22 cellular contexts compared by ENCODE assay signal in the genomic region with DNA sequence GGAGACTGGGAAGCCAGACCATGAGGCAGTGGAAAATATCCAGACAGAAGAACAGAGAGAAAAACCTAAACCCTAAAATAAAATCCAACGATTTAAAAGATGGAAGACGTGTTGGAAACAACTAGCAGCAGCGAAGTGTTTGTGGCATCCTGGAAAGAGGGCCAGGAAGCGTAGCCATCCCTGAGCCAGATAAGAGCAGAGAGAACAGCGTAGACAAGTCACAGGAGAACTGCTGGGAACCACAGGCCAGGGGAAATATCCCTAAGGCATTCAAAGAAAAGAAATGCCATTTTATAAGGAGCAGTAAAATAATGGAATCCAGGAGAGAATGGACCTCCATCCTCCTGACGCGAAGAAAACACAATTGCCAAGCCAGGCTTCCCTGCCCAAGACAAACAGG. TPM values are rescaled to one million over a fixed set of nuclear protein-coding genes. Genes with fewer than 3 reads are reported as not detected.
DNase-seq lines count a peak whose midpoint lies in the region; ATAC-seq and TF ChIP-seq lines count a peak whose summit lies in the region.
"Had no signal": no experiment of that assay in that cellular context is flagged by ENCODE, and none has a peak within 500 bp of the region (broad histone marks: within the 10 kb centered on the region; RNA-seq: fewer than 3 reads in every experiment).

No MANE protein-coding gene starts in this region.

- H3K23ac ChIP-seq in neuronal stem cell (ENCODE audit: low read depth, low read length, poor library complexity): no peak overlapping the region

- peaks cover 75% of the 10 kb centered on the region for H3K27me3 ChIP-seq in adipocyte (replicated peaks; ENCODE audit: control insufficient read depth, insufficient read depth, low read length)
- peaks cover 51% of the 10 kb centered on the region for H3K27me3 ChIP-seq in left ventricle myocardium inferior (ENCODE audit: low read depth)
- H3K27me3 ChIP-seq in neuronal stem cell (ENCODE audit: control insufficient read depth in 3 of 3, insufficient read depth in 3 of 3, low read depth in 1 of 3, low read length in 3 of 3): peaks cover 0 to 2% (median 0%) of the 10 kb centered on the region in 3 experiments

- no peaks in the 10 kb centered on the region for H3K79me1 ChIP-seq in neuronal stem cell (ENCODE audit: low read depth, low read length)

- no peak for TF ChIP-seq CTCF in left ventricle myocardium inferior (IDR thresholded peaks at IDR 0.05; ENCODE audit: borderline replicate concordance)

- H3K9me3 ChIP-seq in adipocyte (ENCODE audit: control insufficient read depth, low read length): peaks cover 14% of the 10 kb centered on the region
- H3K9me3 ChIP-seq in left ventricle myocardium inferior (replicated peaks): peaks cover 7% of the 10 kb centered on the region
- peaks cover 0 to 6% of the 10 kb centered on the region in 2 donors for H3K9me3 ChIP-seq in neuronal stem cell (replicated peaks in 1 of 2; ENCODE audit: control insufficient read depth in 2 of 2, insufficient read depth in 1 of 2, low read depth in 1 of 2, low read length in 2 of 2)
- H3K9me3 ChIP-seq: prostate gland had no signal

- CTCF ChIA-PET in activated CD4-positive, alpha-beta T cell treated with anti-CD3 and anti-CD28 coated beads for 36 hours (lab: Charles Lee): interaction anchor here (1.2 kb wide), 1 partner anchor 17 kb away, joined by 3 read pairs; no protein-coding TSS in a partner anchor

- no peaks in the 10 kb centered on the region for H3K36me3 Mint-ChIP-seq in activated CD4-positive, alpha-beta T cell treated with anti-CD3 and anti-CD28 coated beads, Interleukin-2, amount 10 ng/mL, durations not matched to agents 24 days and 14 days (ENCODE audit: low read depth)
- H3K36me3 Mint-ChIP-seq in activated CD4-positive, alpha-beta T cell treated with anti-CD3 and anti-CD28 coated beads for 36 hours (ENCODE audit: low read depth): no peaks in the 10 kb centered on the region
- H3K36me3 Mint-ChIP-seq in activated T-helper 2 cell treated with anti-CD3 and anti-CD28 coated beads, Interferon-gamma antibody, Interleukin-2, Interleukin-4, amounts not matched to agents 10 μg/mL and 5 μg/mL and 100 μg/mL, durations not matched to agents 14 hours and 24 hours and 36 hours (ENCODE audit: low read depth): peaks cover 59% of the 10 kb centered on the region
- H3K36me3 Mint-ChIP-seq: activated CD4-positive, alpha-beta memory T cell treated with anti-CD3 and anti-CD28 coated beads for 36 hours had no signal

- no peak overlapping the region for H3K4ac ChIP-seq in neuronal stem cell (ENCODE audit: low read length)

- H3K9me3 Mint-ChIP-seq in activated CD4-positive, alpha-beta T cell treated with anti-CD3 and anti-CD28 coated beads, Interleukin-2, amount 10 ng/mL, durations not matched to agents 24 days and 14 days: peaks cover 5% of the 10 kb centered on the region
- no peaks in the 10 kb centered on the region for H3K9me3 Mint-ChIP-seq in activated CD4-positive, alpha-beta T cell treated with anti-CD3 and anti-CD28 coated beads for 36 hours (ENCODE audit: low read depth)
- H3K9me3 Mint-ChIP-seq in activated T-helper 2 cell treated with anti-CD3 and anti-CD28 coated beads, Interferon-gamma antibody, Interleukin-2, Interleukin-4, amounts not matched to agents 10 μg/mL and 5 μg/mL and 100 μg/mL, durations not matched to agents 14 hours and 24 hours and 36 hours: peaks cover 49% of the 10 kb centered on the region
- H3K9me3 Mint-ChIP-seq: activated CD4-positive, alpha-beta memory T cell treated with anti-CD3 and anti-CD28 coated beads for 36 hours had no signal

- intact Hi-C loops in activated CD4-positive, alpha-beta T cell treated with anti-CD3 and anti-CD28 coated beads, Interleukin-2, amount 10 ng/mL, durations not matched to agents 24 days and 14 days (cut with micrococcal nuclease): no loop called here
- intact Hi-C loops in activated CD4-positive, alpha-beta T cell treated with anti-CD3 and anti-CD28 coated beads for 36 hours (cut with DNase I, micrococcal nuclease): no loop called here
- intact Hi-C loops in left ventricle myocardium inferior (cut with micrococcal nuclease): no loop called here
- intact Hi-C loops in activated T-helper 2 cell treated with anti-CD3 and anti-CD28 coated beads, Interferon-gamma antibody, Interleukin-2, Interleukin-4, amounts not matched to agents 10 μg/mL and 5 μg/mL and 100 μg/mL, durations not matched to agents 14 hours and 24 hours and 36 hours (cut with micrococcal nuclease): no loop called here

- H3K27ac Mint-ChIP-seq in activated CD4-positive, alpha-beta T cell treated with anti-CD3 and anti-CD28 coated beads, Interleukin-2, amount 10 ng/mL, durations not matched to agents 24 days and 14 days: no peak overlapping the region
- H3K27ac Mint-ChIP-seq in activated CD4-positive, alpha-beta T cell treated with anti-CD3 and anti-CD28 coated beads for 36 hours: no peak overlapping the region
- no peak overlapping the region for H3K27ac Mint-ChIP-seq in activated T-helper 2 cell treated with anti-CD3 and anti-CD28 coated beads, Interferon-gamma antibody, Interleukin-2, Interleukin-4, amounts not matched to agents 10 μg/mL and 5 μg/mL and 100 μg/mL, durations not matched to agents 14 hours and 24 hours and 36 hours
- H3K27ac Mint-ChIP-seq: activated CD4-positive, alpha-beta memory T cell treated with anti-CD3 and anti-CD28 coated beads for 36 hours; B cell had no signal

- peaks cover 55% of the 10 kb centered on the region for H3K27me3 Mint-ChIP-seq in activated CD4-positive, alpha-beta T cell treated with anti-CD3 and anti-CD28 coated beads, Interleukin-2, amount 10 ng/mL, durations not matched to agents 24 days and 14 days
- peaks cover 50% of the 10 kb centered on the region for H3K27me3 Mint-ChIP-seq in activated CD4-positive, alpha-beta T cell treated with anti-CD3 and anti-CD28 coated beads for 36 hours
- peaks cover 13% of the 10 kb centered on the region for H3K27me3 Mint-ChIP-seq in activated T-helper 2 cell treated with anti-CD3 and anti-CD28 coated beads, Interferon-gamma antibody, Interleukin-2, Interleukin-4, amounts not matched to agents 10 μg/mL and 5 μg/mL and 100 μg/mL, durations not matched to agents 14 hours and 24 hours and 36 hours (ENCODE audit: low read depth)

- peak overlapping the region; percentile 1 for H3K4me3 ChIP-seq in adipocyte (ENCODE audit: low read length)
- no peak overlapping the region for H3K4me3 ChIP-seq in left ventricle myocardium inferior
- no peak overlapping the region for H3K4me3 ChIP-seq in neuronal stem cell (ENCODE audit: low read length in 2 of 2)
- H3K4me3 ChIP-seq: A549, prostate gland had no signal

- H2AFZ ChIP-seq in neuronal stem cell (ENCODE audit: low read length): peak overlapping the region; percentile 16

- H3K9ac ChIP-seq in adipocyte (ENCODE audit: low read length): no peak overlapping the region
- no peak overlapping the region for H3K9ac ChIP-seq in neuronal stem cell (ENCODE audit: low read depth, low read length, poor library complexity)

- no peak overlapping the region for H4K91ac ChIP-seq in neuronal stem cell (ENCODE audit: low read depth, low read length, poor library complexity)

- H3K18ac ChIP-seq in neuronal stem cell (ENCODE audit: low read length): no peak overlapping the region

- DNase-seq in activated CD4-positive, alpha-beta T cell treated with anti-CD3 and anti-CD28 coated beads, Interleukin-2, amount 10 ng/mL, durations not matched to agents 24 days and 14 days: no peak
- no peak for DNase-seq in activated CD4-positive, alpha-beta T cell treated with anti-CD3 and anti-CD28 coated beads for 36 hours
- DNase-seq in adipocyte (ENCODE audit: low read depth) (no peak), left ventricle myocardium inferior (no peak), neuronal stem cell (ENCODE audit: low spot score) (no peak)
- DNase-seq in effector CD8-positive, alpha-beta T cell (lab: John Stamatoyannopoulos, UW): no peak
- DNase-seq in activated CD8-positive, alpha-beta memory T cell treated with anti-CD3 and anti-CD28 coated beads for 24 hours: no peak
- DNase-seq in activated T-helper 2 cell treated with anti-CD3 and anti-CD28 coated beads, Interferon-gamma antibody, Interleukin-2, Interleukin-4, amounts not matched to agents 10 μg/mL and 5 μg/mL and 100 μg/mL, durations not matched to agents 14 hours and 24 hours and 36 hours (ENCODE audit: low spot score): no peak
- DNase-seq: activated CD4-positive, alpha-beta memory T cell treated with anti-CD3 and anti-CD28 coated beads for 36 hours; activated gamma-delta T cell treated with Interleukin-2 at 50 U/mL for 16 hours; H7; kidney glomerular epithelial cell; NCI-H1105; NCI-H2029 treated with DMSO at 0.1 percent for 48 hours; NCI-H2227 treated with DMSO at 0.1 percent for 48 hours; NCI-H526 treated with DMSO at 0.1 percent for 48 hours; SHP77 treated with DMSO at 0.1 percent for 48 hours; stimulated activated naive CD4-positive, alpha-beta T cell treated with Interleukin-2 at 50 U/mL for 16 hours had no signal

- H3K4me1 Mint-ChIP-seq in activated CD4-positive, alpha-beta T cell treated with anti-CD3 and anti-CD28 coated beads, Interleukin-2, amount 10 ng/mL, durations not matched to agents 24 days and 14 days: peaks cover 32% of the 10 kb centered on the region
- H3K4me1 Mint-ChIP-seq in activated CD4-positive, alpha-beta T cell treated with anti-CD3 and anti-CD28 coated beads for 36 hours: peaks cover 20% of the 10 kb centered on the region
- H3K4me1 Mint-ChIP-seq in activated T-helper 2 cell treated with anti-CD3 and anti-CD28 coated beads, Interferon-gamma antibody, Interleukin-2, Interleukin-4, amounts not matched to agents 10 μg/mL and 5 μg/mL and 100 μg/mL, durations not matched to agents 14 hours and 24 hours and 36 hours (ENCODE audit: low read depth): peaks cover 34% of the 10 kb centered on the region

- no peak overlapping the region for H4K8ac ChIP-seq in neuronal stem cell (ENCODE audit: low read depth, low read length)

- H2BK15ac ChIP-seq in neuronal stem cell (ENCODE audit: low read length): no peak overlapping the region

- POLR2A ChIA-PET in activated CD4-positive, alpha-beta T cell treated with anti-CD3 and anti-CD28 coated beads for 36 hours (lab: Charles Lee): no interaction called here

- no peak overlapping the region for H3K4me2 ChIP-seq in neuronal stem cell (ENCODE audit: insufficient read depth, low read length, poor library complexity, severe bottlenecking)
- H3K4me2 ChIP-seq: A549 had no signal

- H3K27ac ChIP-seq in left ventricle myocardium inferior (replicated peaks): peak overlapping the region; percentile 51
- H3K27ac ChIP-seq in neuronal stem cell (replicated peaks; ENCODE audit: low read length): no peak overlapping the region
- H3K27ac ChIP-seq: A549, epithelial cell of prostate, prostate gland had no signal

- no CpG with 5 or more reads among the region's 7 CpGs for WGBS in neuronal stem cell (ENCODE audit: extremely low coverage in 2 of 2, insufficient read length in 2 of 2, insufficient replicate concordance in 1 of 2), 2 donors

- H2BK5ac ChIP-seq in neuronal stem cell (ENCODE audit: low read length): no peak overlapping the region

- peak overlapping the region; percentile 68 for H3K4me3 Mint-ChIP-seq in activated CD4-positive, alpha-beta T cell treated with anti-CD3 and anti-CD28 coated beads, Interleukin-2, amount 10 ng/mL, durations not matched to agents 24 days and 14 days
- no peak overlapping the region for H3K4me3 Mint-ChIP-seq in activated CD4-positive, alpha-beta T cell treated with anti-CD3 and anti-CD28 coated beads for 36 hours
- H3K4me3 Mint-ChIP-seq in activated T-helper 2 cell treated with anti-CD3 and anti-CD28 coated beads, Interferon-gamma antibody, Interleukin-2, Interleukin-4, amounts not matched to agents 10 μg/mL and 5 μg/mL and 100 μg/mL, durations not matched to agents 14 hours and 24 hours and 36 hours (ENCODE audit: low read depth): no peak overlapping the region
- H3K4me3 Mint-ChIP-seq: activated CD4-positive, alpha-beta memory T cell treated with anti-CD3 and anti-CD28 coated beads for 36 hours; B cell had no signal

- H2BK120ac ChIP-seq in neuronal stem cell (ENCODE audit: low read depth, low read length): no peak overlapping the region

- H3K36me3 ChIP-seq in adipocyte (ENCODE audit: control insufficient read depth, insufficient read depth, low read length, severe bottlenecking) (no peaks in the 10 kb centered on the region), left ventricle myocardium inferior (no peaks in the 10 kb centered on the region), neuronal stem cell (replicated peaks in 1 of 2; ENCODE audit: control insufficient read depth in 2 of 2, insufficient read depth in 2 of 2, low read length in 2 of 2) (no peaks in the 10 kb centered on the region)
- H3K36me3 ChIP-seq: prostate gland had no signal

- H3K14ac ChIP-seq in neuronal stem cell (ENCODE audit: low read length): no peak overlapping the region

- H2BK12ac ChIP-seq in neuronal stem cell (ENCODE audit: low read length): no peak overlapping the region

- no peak for ATAC-seq in activated CD4-positive, alpha-beta T cell treated with anti-CD3 and anti-CD28 coated beads for 36 hours
- ATAC-seq: A549 had no signal

- H3K4me1 ChIP-seq in adipocyte (ENCODE audit: control insufficient read depth, insufficient read depth, low read length) (peaks cover 24% of the 10 kb centered on the region), left ventricle myocardium inferior (peaks cover 8% of the 10 kb centered on the region), neuronal stem cell (ENCODE audit: control insufficient read depth in 2 of 2, insufficient read depth in 1 of 2, low read depth in 1 of 2, low read length in 2 of 2) (peaks cover 0 to 1% of the 10 kb centered on the region in 2 donors)
- H3K4me1 ChIP-seq: A549, prostate gland had no signal

- H2AK5ac ChIP-seq in neuronal stem cell (ENCODE audit: low read depth, low read length): no peak overlapping the region

RNA-seq across cellular contexts. Expression of a gene that starts 39.6 kb away (rescaled TPM):
- 3.3 and 4.0 TPM in 2 replicates for total RNA-seq in activated CD4-positive, alpha-beta T cell treated with anti-CD3 and anti-CD28 coated beads, Interleukin-2, amount 10 ng/mL, durations not matched to agents 24 days and 14 days
- 1 to 10 TPM in 1 of 2 experiments, under 1 TPM in 1; 0.86 to 1.1 TPM for total RNA-seq in activated CD4-positive, alpha-beta T cell treated with anti-CD3 and anti-CD28 coated beads for 36 hours
- 3.7 TPM for total RNA-seq in left ventricle myocardium inferior
- 11.1 TPM for polyA plus RNA-seq in neuronal stem cell (2013, experiment 1 of 2)
- 11.1 TPM for polyA plus RNA-seq in neuronal stem cell (2013, experiment 2 of 2)
- total RNA-seq in activated T-helper 2 cell treated with anti-CD3 and anti-CD28 coated beads, Interferon-gamma antibody, Interleukin-2, Interleukin-4, amounts not matched to agents 10 μg/mL and 5 μg/mL and 100 μg/mL, durations not matched to agents 14 hours and 24 hours and 36 hours: 14.4 TPM in 2 replicates
